Comparison of ENCODE assay signal across 8 cellular contexts in genomic region chr20:31723282-31724078, GRCh38. TPM values are rescaled to one million over a fixed set of nuclear protein-coding genes. Genes with fewer than 3 reads are reported as not detected.
A peak's percentile ranks its signal among the peaks of the same experiment; 100 is the strongest.
DNase-seq lines count a peak whose midpoint lies in the region; ATAC-seq and TF ChIP-seq lines count a peak whose summit lies in the region.

No MANE protein-coding gene starts in this region.

- no peaks in the 10 kb centered on the region for H3K27me3 Mint-ChIP-seq in WTC11 (ENCODE audit: low read depth)

- no peaks in the 10 kb centered on the region for H3K9me3 Mint-ChIP-seq in WTC11

- H3K36me3 Mint-ChIP-seq in WTC11 = peaks cover 9% of the 10 kb centered on the region

- peaks cover 38% of the 10 kb centered on the region for H3K4me1 Mint-ChIP-seq in WTC11

- peak overlapping the region; percentile 94 for H3K27ac Mint-ChIP-seq in WTC11

- DNase-seq in AG10803 (ENCODE audit: low read depth) = peak; percentile 98
- DNase-seq in NCI-H2196 treated with DMSO at 0.1 percent for 48 hours (lab: John Stamatoyannopoulos, UW; ENCODE audit: unreplicated experiment) = peak; percentile 89
- peak; percentile 99 for DNase-seq in WTC11 (ENCODE audit: low spot score)
- DNase-seq in cardiac fibroblast (ENCODE audit: low read depth in 2 of 2) = peak; percentile 99
- DNase-seq in islet precursor cell = peak; percentile 99
- peak; percentile 98 for DNase-seq in stimulated activated CD4-positive, alpha-beta T cell treated with anti-CD3 and anti-CD28 coated beads, Interleukin-12 subunit alpha, Interleukin-12 subunit beta, amount 100 ng/mL, for 4 hours

- POLR2A ChIA-PET in WTC11 (lab: Charles Lee) = interaction anchor here (0.6 to 4.4 kb wide), 10 partner anchors 11 to 151 kb away, joined by 3 to 45 read pairs (median 5); partner anchors contain the start of gene TPX2

- H3K4me3 Mint-ChIP-seq in WTC11 = peak overlapping the region; percentile 86

- peak overlapping the region; percentile 84 for H3K4me3 ChIP-seq in AG10803 (ENCODE audit: low read length)
- H3K4me3 ChIP-seq in cardiac fibroblast (replicated peaks in 1 of 2; ENCODE audit: low read depth in 2 of 2, low read length in 2 of 2) = peak overlapping the region; percentile 57 to 75

- TF ChIP-seq CTCF in AG10803 (conservative IDR thresholded peaks at IDR 0.05; ENCODE audit: low read length) (peak; percentile 88), WTC11 (IDR thresholded peaks at IDR 0.05) (no peak; the same call in none of the 2 replicates), cardiac fibroblast (IDR thresholded peaks at IDR 0.05; ENCODE audit: low read depth, low read length) (peak; percentile 94)

- ATAC-seq in GM18909 (IDR thresholded peaks at IDR 0.05; ENCODE audit: poor library complexity, unreplicated experiment) (peak; percentile 89), HG03159 (IDR thresholded peaks at IDR 0.05; ENCODE audit: unreplicated experiment) (peak; percentile 86), WTC11 (peak; percentile 86)

- CTCF ChIA-PET in WTC11 (lab: Charles Lee) = interaction anchor here (0.6 to 8.8 kb wide), 57 partner anchors 10 to 587 kb away, joined by 3 to 488 read pairs (median 7); partner anchors contain the start of genes COX4I2, ID1 and TPX2

TF ChIP-seq in WTC11, 78 proteins besides CTCF, POLR2A, EP300 and RAD21 (continues in another document):
- TF ChIP-seq MAX (CRISPR knock-in tag; IDR thresholded peaks at IDR 0.05) (0 out of 2 replicates have a peak, but pooled peaks have one; percentile 14), ARID4B (CRISPR knock-in tag; IDR thresholded peaks at IDR 0.05; ENCODE audit: borderline replicate concordance) (no peak; the same call in 1 of the 2 replicates), ZNF532 (CRISPR knock-in tag; IDR thresholded peaks at IDR 0.05; ENCODE audit: borderline replicate concordance) (0 out of 2 replicates have a peak, but pooled peaks have one; percentile 58), SMAD3 (CRISPR knock-in tag; IDR thresholded peaks at IDR 0.05; ENCODE audit: borderline replicate concordance) (no peak), ATF1 (CRISPR knock-in tag; IDR thresholded peaks at IDR 0.05) (no peak), PREB (CRISPR knock-in tag; IDR thresholded peaks at IDR 0.05; ENCODE audit: borderline replicate concordance) (0 out of 2 replicates have a peak, but pooled peaks have one; percentile 36), FOXP4 (CRISPR knock-in tag; IDR thresholded peaks at IDR 0.05) (0 out of 2 replicates have a peak, but pooled peaks have one; percentile 51), NR2C2 (CRISPR knock-in tag; IDR thresholded peaks at IDR 0.05) (no peak), GABPB1 (CRISPR knock-in tag; IDR thresholded peaks at IDR 0.05) (peak; percentile 84), ETV6 (CRISPR knock-in tag; IDR thresholded peaks at IDR 0.05) (peak; percentile 85; the same call in 1 of the 2 replicates), HMGXB4 (CRISPR knock-in tag; IDR thresholded peaks at IDR 0.05) (peak; percentile 86)

RNA-seq across cellular contexts. Expression of gene BCL2L1, which starts 0.8 kb away (rescaled TPM):
- 52.9 to 62.0 TPM (median 53.9 TPM) in 3 replicates for total RNA-seq in WTC11 (2021)

RNA-seq across cellular contexts. Expression of gene TPX2, which starts 15.6 kb away (rescaled TPM):
- 113 to 123 TPM (median 115 TPM) in 3 replicates for total RNA-seq in WTC11 (2021)

Comparison
In these comparisons a context has a peak if more than half of its experiments do, and no peak if none do; other contexts are left out.
1. Peak in every context shown above with its lines: DNase-seq, ATAC-seq and H3K4me3 ChIP-seq.